In genomic region chrX:16839224-16839851, GRCh38 we compare ENCODE assay signal across 13 cellular contexts. TPM values are rescaled to one million over a fixed set of nuclear protein-coding genes. Genes with fewer than 3 reads are reported as not detected.
DNase-seq lines count a peak whose midpoint lies in the region; ATAC-seq and TF ChIP-seq lines count a peak whose summit lies in the region.
"Had no signal": no experiment of that assay in that cellular context is flagged by ENCODE, and none has a peak within 500 bp of the region (broad histone marks: within the 10 kb centered on the region; RNA-seq: fewer than 3 reads in every experiment).

No MANE protein-coding gene starts in this region.

- H3K36me3 ChIP-seq in RWPE2 (ENCODE audit: low read depth) (peaks cover 44% of the 10 kb centered on the region), sigmoid colon (peaks cover 0 to 9% (median 2%) of the 10 kb centered on the region in 4 donors), prostate gland (no peaks in the 10 kb centered on the region)

- no peaks in the 10 kb centered on the region for H3K27me3 Mint-ChIP-seq in T-helper 1 cell treated with Interleukin-12 subunit alpha and Interleukin-12 subunit beta and Interleukin-4 antibody, amounts not matched to agents 30 μg/mL and 1 μg/mL, for 36 hours (ENCODE audit: low read depth)
- H3K27me3 Mint-ChIP-seq in stimulated activated memory B cell treated with anti-CD40 and anti-IgM and Interleukin-4, amounts not matched to agents 10 μg/mL and 1 μg/mL and 100 μg/mL, for 72 hours: no peaks in the 10 kb centered on the region
- H3K27me3 Mint-ChIP-seq: stimulated activated naive CD8-positive, alpha-beta T cell treated with anti-CD3 and anti-CD28 coated beads, Interleukin-15, Interleukin-2, amounts not matched to agents 100 ng/mL and 50 ng/mL, for 24 hours had no signal

- no peak overlapping the region for H3K4me3 Mint-ChIP-seq in T-helper 1 cell treated with Interleukin-12 subunit alpha and Interleukin-12 subunit beta and Interleukin-4 antibody, amounts not matched to agents 30 μg/mL and 1 μg/mL, for 36 hours
- no peak overlapping the region for H3K4me3 Mint-ChIP-seq in stimulated activated memory B cell treated with anti-CD40 and anti-IgM and Interleukin-4, amounts not matched to agents 10 μg/mL and 1 μg/mL and 100 μg/mL, for 72 hours
- H3K4me3 Mint-ChIP-seq: stimulated activated naive CD8-positive, alpha-beta T cell treated with anti-CD3 and anti-CD28 coated beads, Interleukin-15, Interleukin-2, amounts not matched to agents 100 ng/mL and 50 ng/mL, for 24 hours had no signal

- TF ChIP-seq CTCF in RWPE2 (IDR thresholded peaks at IDR 0.05; ENCODE audit: poor library complexity, severe bottlenecking) (no peak), sigmoid colon (IDR thresholded peaks at IDR 0.05) (no peak), prostate gland (IDR thresholded peaks at IDR 0.05) (no peak)

- TF ChIP-seq POLR2A in sigmoid colon (IDR thresholded peaks at IDR 0.05) (no peak), prostate gland (IDR thresholded peaks at IDR 0.05) (no peak)

- H3K9me3 Mint-ChIP-seq in T-helper 1 cell treated with Interleukin-12 subunit alpha and Interleukin-12 subunit beta and Interleukin-4 antibody, amounts not matched to agents 30 μg/mL and 1 μg/mL, for 36 hours: no peaks in the 10 kb centered on the region
- no peaks in the 10 kb centered on the region for H3K9me3 Mint-ChIP-seq in stimulated activated memory B cell treated with anti-CD40 and anti-IgM and Interleukin-4, amounts not matched to agents 10 μg/mL and 1 μg/mL and 100 μg/mL, for 72 hours
- H3K9me3 Mint-ChIP-seq: stimulated activated naive CD8-positive, alpha-beta T cell treated with anti-CD3 and anti-CD28 coated beads, Interleukin-15, Interleukin-2, amounts not matched to agents 100 ng/mL and 50 ng/mL, for 24 hours had no signal

- H3K27ac ChIP-seq in RWPE2 (ENCODE audit: poor library complexity, severe bottlenecking) (peak overlapping the region; percentile 14), epithelial cell of prostate (peak overlapping the region; percentile 73), sigmoid colon (peak overlapping the region in 3 of 4 donors; percentile 56 to 75 (median 69)), prostate gland (no peak overlapping the region)

- no peaks in the 10 kb centered on the region for H3K27me3 ChIP-seq in RWPE2 (ENCODE audit: insufficient read depth, poor library complexity, severe bottlenecking)
- H3K27me3 ChIP-seq in sigmoid colon: no peaks in the 10 kb centered on the region
- no peaks in the 10 kb centered on the region for H3K27me3 ChIP-seq in prostate gland (replicated peaks; ENCODE audit: insufficient read depth)

- H3K27ac Mint-ChIP-seq in T-helper 1 cell treated with Interleukin-12 subunit alpha and Interleukin-12 subunit beta and Interleukin-4 antibody, amounts not matched to agents 30 μg/mL and 1 μg/mL, for 36 hours: peak overlapping the region; percentile 26
- no peak overlapping the region for H3K27ac Mint-ChIP-seq in stimulated activated memory B cell treated with anti-CD40 and anti-IgM and Interleukin-4, amounts not matched to agents 10 μg/mL and 1 μg/mL and 100 μg/mL, for 72 hours

- ATAC-seq in RWPE2 (ENCODE audit: low read depth): no peak
- ATAC-seq in stimulated activated memory B cell treated with anti-CD40 and anti-IgM and Interleukin-4, amounts not matched to agents 10 μg/mL and 1 μg/mL and 100 μg/mL, for 72 hours: no peak

- no peak overlapping the region for H3K4me3 ChIP-seq in RWPE2 (ENCODE audit: severe bottlenecking)
- H3K4me3 ChIP-seq in sigmoid colon: no peak overlapping the region
- no peak overlapping the region for H3K4me3 ChIP-seq in prostate gland

- no peaks in the 10 kb centered on the region for H3K4me1 Mint-ChIP-seq in T-helper 1 cell treated with Interleukin-12 subunit alpha and Interleukin-12 subunit beta and Interleukin-4 antibody, amounts not matched to agents 30 μg/mL and 1 μg/mL, for 36 hours (ENCODE audit: low read depth)
- peaks cover 5% of the 10 kb centered on the region for H3K4me1 Mint-ChIP-seq in stimulated activated memory B cell treated with anti-CD40 and anti-IgM and Interleukin-4, amounts not matched to agents 10 μg/mL and 1 μg/mL and 100 μg/mL, for 72 hours

- H3K4me1 ChIP-seq in RWPE2 (ENCODE audit: insufficient read depth, poor library complexity, severe bottlenecking) (peaks cover 17% of the 10 kb centered on the region), sigmoid colon (peaks cover 0 to 33% (median 5%) of the 10 kb centered on the region in 4 donors), prostate gland (replicated peaks) (no peaks in the 10 kb centered on the region)

- 70 to 75% methylated on average over 5 of the region's 5 CpGs for WGBS in sigmoid colon, 2 donors
- 58% methylated on average over 5 of the region's 5 CpGs for WGBS in prostate gland

- H3K9me3 ChIP-seq in RWPE2 (ENCODE audit: severe bottlenecking): no peaks in the 10 kb centered on the region
- no peaks in the 10 kb centered on the region for H3K9me3 ChIP-seq in sigmoid colon
- no peaks in the 10 kb centered on the region for H3K9me3 ChIP-seq in prostate gland

- no peak for DNase-seq in T-helper 1 cell
- DNase-seq in RWPE2 (ENCODE audit: low spot score): no peak
- DNase-seq in epithelial cell of prostate (ENCODE audit: low read depth, low spot score): no peak
- DNase-seq in sigmoid colon: no peak
- DNase-seq in activated gamma-delta T cell treated with Interleukin-2 at 50 U/mL for 16 hours: no peak
- no peak for DNase-seq in prostate gland (ENCODE audit: low spot score)
- DNase-seq: 8988T; NCI-H1092; NCI-H446 treated with DMSO at 0.1 percent for 48 hours; stimulated activated CD4-positive, alpha-beta T cell treated with anti-CD3 and anti-CD28 coated beads, Interleukin-2, amount 100 ng/mL, for 24 hours had no signal

- intact Hi-C loops in sigmoid colon (cut with DNase I) (no loop called here), prostate gland (cut with DNase I) (loop anchor here (5.0 kb wide), 1 partner anchor 43 kb away; no protein-coding TSS in a partner anchor)

- peaks cover 1% of the 10 kb centered on the region for H3K36me3 Mint-ChIP-seq in T-helper 1 cell treated with Interleukin-12 subunit alpha and Interleukin-12 subunit beta and Interleukin-4 antibody, amounts not matched to agents 30 μg/mL and 1 μg/mL, for 36 hours (ENCODE audit: low read depth)
- peaks cover 11% of the 10 kb centered on the region for H3K36me3 Mint-ChIP-seq in stimulated activated memory B cell treated with anti-CD40 and anti-IgM and Interleukin-4, amounts not matched to agents 10 μg/mL and 1 μg/mL and 100 μg/mL, for 72 hours

- TF ChIP-seq EP300 in sigmoid colon (IDR thresholded peaks at IDR 0.05): no peak

RNA-seq across cellular contexts. Expression of gene RBBP7, which starts 30.8 kb away (rescaled TPM):
- total RNA-seq in sigmoid colon (100 to 1,000 TPM in 3 of 4 donors, 10 to 100 TPM in 1; 99.8 to 130 (median 118) TPM), prostate gland (100 to 1,000 TPM in 1 of 2 donors, 10 to 100 TPM in 1; 88.0 to 256 TPM)
- polyA plus RNA-seq in sigmoid colon: 100 to 1,000 TPM in 1 of 3 donors, 10 to 100 TPM in 2; 59.4 to 110 (median 70.9) TPM

RNA-seq across cellular contexts. Expression of gene TXLNG, which starts 53.1 kb away (rescaled TPM):
- 10 to 100 TPM; 11.5 to 20.1 (median 13.2) TPM for total RNA-seq in sigmoid colon
- polyA plus RNA-seq in sigmoid colon: 1 to 10 TPM; 3.9 to 7.4 (median 5.4) TPM
- total RNA-seq in prostate gland: 10 to 100 TPM in 1 of 2 donors, 1 to 10 TPM in 1; 8.6 to 12.8 TPM

Comparison
In these comparisons a context has a peak if more than half of its experiments do, and no peak if none do; other contexts are left out.
1. H3K27ac ChIP-seq: peak in RWPE2 (single experiment), epithelial cell of prostate (single experiment) and sigmoid colon (3 of 4); none in prostate gland (0 of 2).